ENCODE assay signal across 8 cellular contexts in genomic region chr14:59333668-59334067, GRCh38.
DNase-seq lines count a peak whose midpoint lies in the region; ATAC-seq and TF ChIP-seq lines count a peak whose summit lies in the region.
"Had no signal": no experiment of that assay in that cellular context is flagged by ENCODE, and none has a peak within 500 bp of the region (broad histone marks: within the 10 kb centered on the region; RNA-seq: fewer than 3 reads in every experiment).

No MANE protein-coding gene starts in this region.

- no peak for TF ChIP-seq CTCF in choroid plexus epithelial cell (conservative IDR thresholded peaks at IDR 0.05; ENCODE audit: low read depth, low read length)
- TF ChIP-seq CTCF in right lobe of liver (IDR thresholded peaks at IDR 0.05) = no peak
- TF ChIP-seq CTCF in upper lobe of right lung (IDR thresholded peaks at IDR 0.05) = no peak

- H3K27ac ChIP-seq in right lobe of liver (peak overlapping the region in 2 of 3 donors; percentile 2 to 50), upper lobe of right lung (peak overlapping the region; percentile 75)

- intact Hi-C loops in right lobe of liver (cut with DNase I) (no loop called here), upper lobe of right lung (cut with DNase I) (no loop called here)

- peak; percentile 27 for DNase-seq in NCI-H1436 (lab: John Stamatoyannopoulos, UW)
- DNase-seq in choroid plexus epithelial cell (ENCODE audit: low read depth) = peak; percentile 99
- DNase-seq in right lobe of liver = peak in 1 of 3 donors; percentile 48
- DNase-seq in upper lobe of right lung = no peak
- no peak for DNase-seq in SW480 (ENCODE audit: low spot score)
- no peak for DNase-seq in activated effector memory CD4-positive, alpha-beta T cell treated with anti-CD3 and anti-CD28 coated beads, Interleukin-2, amount 50 U/mL, for 16 hours
- DNase-seq in MG63 = no peak

- H3K27me3 ChIP-seq in right lobe of liver (no peaks in the 10 kb centered on the region), upper lobe of right lung (no peaks in the 10 kb centered on the region), MG63 (no peaks in the 10 kb centered on the region)

- peak; percentile 81 to 97 (median 88) for ATAC-seq in right lobe of liver
- peak; percentile 94 for ATAC-seq in upper lobe of right lung
- ATAC-seq: Panc1 had no signal

- peaks cover 0 to 16% (median 1%) of the 10 kb centered on the region in 4 donors for H3K36me3 ChIP-seq in right lobe of liver
- H3K36me3 ChIP-seq in upper lobe of right lung = peaks cover 11% of the 10 kb centered on the region
- no peaks in the 10 kb centered on the region for H3K36me3 ChIP-seq in MG63

- H3K9me3 ChIP-seq in right lobe of liver = no peaks in the 10 kb centered on the region
- no peaks in the 10 kb centered on the region for H3K9me3 ChIP-seq in upper lobe of right lung
- H3K9me3 ChIP-seq in MG63 = no peaks in the 10 kb centered on the region

- TF ChIP-seq POLR2A in right lobe of liver (IDR thresholded peaks at IDR 0.05) = no peak

- 21% methylated on average over 1 of the region's 1 CpG for WGBS in right lobe of liver (ENCODE audit: insufficient coverage, low coverage, low lambda C conversion rate, missing lambda C conversion rate)

- no peak overlapping the region for H3K4me3 ChIP-seq in choroid plexus epithelial cell (ENCODE audit: low read depth, low read length)
- no peak overlapping the region for H3K4me3 ChIP-seq in right lobe of liver
- no peak overlapping the region for H3K4me3 ChIP-seq in upper lobe of right lung
- no peak overlapping the region for H3K4me3 ChIP-seq in MG63

- H3K4me1 ChIP-seq in right lobe of liver = peaks cover 0 to 27% (median 7%) of the 10 kb centered on the region in 4 donors
- H3K4me1 ChIP-seq in upper lobe of right lung = peaks cover 45% of the 10 kb centered on the region

Comparison
In these comparisons a context has a peak if more than half of its experiments do, and no peak if none do; other contexts are left out.
1. DNase-seq: peak in NCI-H1436 (single experiment) and choroid plexus epithelial cell (single experiment); none in upper lobe of right lung (single experiment), SW480 (single experiment), activated effector memory CD4-positive, alpha-beta T cell treated with anti-CD3 and anti-CD28 coated beads, Interleukin-2, amount 50 U/mL, for 16 hours (single experiment) and MG63 (single experiment).